20 cellular contexts compared by ENCODE assay signal in the genomic region with DNA sequence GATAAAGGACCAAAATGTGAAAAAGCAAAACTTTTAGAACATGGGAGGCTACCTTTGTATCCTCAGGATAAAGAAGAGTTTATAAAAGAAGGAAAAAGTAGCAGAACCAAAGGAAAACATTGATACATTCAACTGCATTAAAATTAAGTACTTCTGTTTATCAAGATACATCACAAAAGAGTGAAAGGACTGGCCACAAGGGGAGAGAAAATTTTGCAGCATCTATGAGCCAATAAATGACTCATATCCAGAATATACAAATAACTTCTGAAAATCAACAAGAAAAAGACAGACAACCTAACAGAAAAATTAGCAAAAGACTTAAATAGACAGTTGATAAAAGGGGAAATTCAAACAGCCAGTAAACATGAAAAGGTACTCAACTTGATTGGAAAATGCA.
A peak's percentile ranks its signal among the peaks of the same experiment; 100 is the strongest.
DNase-seq lines count a peak whose midpoint lies in the region; ATAC-seq, FAIRE-seq and TF ChIP-seq lines count a peak whose summit lies in the region.
"Had no signal": no experiment of that assay in that cellular context is flagged by ENCODE, and none has a peak within 500 bp of the region (broad histone marks: within the 10 kb centered on the region; RNA-seq: fewer than 3 reads in every experiment).

No MANE protein-coding gene starts in this region.

- H3K36me3 ChIP-seq in gastrocnemius medialis: no peaks in the 10 kb centered on the region
- no peaks in the 10 kb centered on the region for H3K36me3 ChIP-seq in adrenal gland (replicated peaks in 1 of 2)

- H3K27ac ChIP-seq in C4-2B (no peak overlapping the region), gastrocnemius medialis (no peak overlapping the region), adrenal gland (no peak overlapping the region)

- H3K4me3 Mint-ChIP-seq in effector memory CD8-positive, alpha-beta T cell: no peak overlapping the region
- H3K4me3 Mint-ChIP-seq: CD14-positive monocyte; CD4-positive, alpha-beta memory T cell had no signal

- no peak for ATAC-seq in effector memory CD8-positive, alpha-beta T cell (replicated peaks)
- no peak for ATAC-seq in gastrocnemius medialis
- ATAC-seq: GM12878, K562 had no signal

- no peak overlapping the region for H3K4me3 ChIP-seq in gastrocnemius medialis
- H3K4me3 ChIP-seq in adrenal gland: no peak overlapping the region
- H3K4me3 ChIP-seq: GM12878, K562 had no signal

- FAIRE-seq in colon (lab: Jason Lieb, UNC): peak; percentile 28
- FAIRE-seq: GM12878, HTR-8/SVneo, K562 had no signal

- H3K4me1 ChIP-seq in gastrocnemius medialis: no peaks in the 10 kb centered on the region
- no peaks in the 10 kb centered on the region for H3K4me1 ChIP-seq in adrenal gland (replicated peaks in 1 of 2)

- TF ChIP-seq POLR2A in gastrocnemius medialis (IDR thresholded peaks at IDR 0.05) (no peak), adrenal gland (IDR thresholded peaks at IDR 0.05) (no peak)

- H3K36me3 Mint-ChIP-seq in effector memory CD8-positive, alpha-beta T cell (ENCODE audit: insufficient read depth): no peaks in the 10 kb centered on the region
- H3K36me3 Mint-ChIP-seq: CD14-positive monocyte; CD4-positive, alpha-beta memory T cell had no signal

- H3K9me3 Mint-ChIP-seq in effector memory CD8-positive, alpha-beta T cell: no peaks in the 10 kb centered on the region
- H3K9me3 Mint-ChIP-seq: CD4-positive, alpha-beta memory T cell had no signal

- H3K27me3 Mint-ChIP-seq in effector memory CD8-positive, alpha-beta T cell: peaks cover 19 to 26% of the 10 kb centered on the region in 2 donors

- DNase-seq in OCI-M1 (lab: John Stamatoyannopoulos, UW) (peak; percentile 11), iris pigment epithelial cell (ENCODE audit: low read depth) (peak; percentile 14), gastrocnemius medialis (no peak), SW480 (ENCODE audit: low spot score) (no peak), adrenal gland (no peak)
- DNase-seq in effector memory CD8-positive, alpha-beta T cell: no peak
- DNase-seq: ACHN; AML-193; CD4-positive, alpha-beta memory T cell; DMS153; DMS79; GOT3; H7; IMR-90 had no signal

- H3K9me3 ChIP-seq in gastrocnemius medialis (no peaks in the 10 kb centered on the region), adrenal gland (replicated peaks in 1 of 3) (no peaks in the 10 kb centered on the region)

- intact Hi-C loops in gastrocnemius medialis (cut with DNase I; ENCODE audit: low total_unique reads): no loop called here
- intact Hi-C loops in adrenal gland (cut with DNase I): no loop called here

- no peak overlapping the region for H3K27ac Mint-ChIP-seq in effector memory CD8-positive, alpha-beta T cell
- H3K27ac Mint-ChIP-seq: CD14-positive monocyte; CD4-positive, alpha-beta memory T cell had no signal

- H3K4me1 Mint-ChIP-seq in effector memory CD8-positive, alpha-beta T cell (ENCODE audit: low read depth in 2 of 2): no peaks in the 10 kb centered on the region
- H3K4me1 Mint-ChIP-seq: CD14-positive monocyte had no signal

- in situ Hi-C loops in gastrocnemius medialis (cut with MboI; ENCODE audit: low sequenced_read_pairs in 4 of 4): loop anchor here in 2 of 4 donors (10.0 to 25.0 kb wide), 2 partner anchors 333 to 336 kb away; a partner anchor contains a TSS

- H3K27me3 ChIP-seq in gastrocnemius medialis (peaks cover 0 to 4% (median 0%) of the 10 kb centered on the region in 3 donors), adrenal gland (peaks cover 6% of the 10 kb centered on the region)

- TF ChIP-seq CTCF in C4-2B (conservative IDR thresholded peaks at IDR 0.05): 0 out of 2 replicates have a peak, but pooled peaks have one; percentile 4
- TF ChIP-seq CTCF in gastrocnemius medialis (IDR thresholded peaks at IDR 0.05 in 4 of 5, conservative IDR thresholded peaks at IDR 0.05 in 1 of 5): no peak
- TF ChIP-seq CTCF in adrenal gland (IDR thresholded peaks at IDR 0.05): no peak

Comparison
In these comparisons a context has a peak if more than half of its experiments do, and no peak if none do; other contexts are left out.
1. DNase-seq: peak in OCI-M1 (single experiment) and iris pigment epithelial cell (single experiment); none in effector memory CD8-positive, alpha-beta T cell (0 of 3), gastrocnemius medialis (0 of 2), SW480 (single experiment) and adrenal gland (0 of 7).